ENCODE assay signal across 8 cellular contexts in the genomic region with DNA sequence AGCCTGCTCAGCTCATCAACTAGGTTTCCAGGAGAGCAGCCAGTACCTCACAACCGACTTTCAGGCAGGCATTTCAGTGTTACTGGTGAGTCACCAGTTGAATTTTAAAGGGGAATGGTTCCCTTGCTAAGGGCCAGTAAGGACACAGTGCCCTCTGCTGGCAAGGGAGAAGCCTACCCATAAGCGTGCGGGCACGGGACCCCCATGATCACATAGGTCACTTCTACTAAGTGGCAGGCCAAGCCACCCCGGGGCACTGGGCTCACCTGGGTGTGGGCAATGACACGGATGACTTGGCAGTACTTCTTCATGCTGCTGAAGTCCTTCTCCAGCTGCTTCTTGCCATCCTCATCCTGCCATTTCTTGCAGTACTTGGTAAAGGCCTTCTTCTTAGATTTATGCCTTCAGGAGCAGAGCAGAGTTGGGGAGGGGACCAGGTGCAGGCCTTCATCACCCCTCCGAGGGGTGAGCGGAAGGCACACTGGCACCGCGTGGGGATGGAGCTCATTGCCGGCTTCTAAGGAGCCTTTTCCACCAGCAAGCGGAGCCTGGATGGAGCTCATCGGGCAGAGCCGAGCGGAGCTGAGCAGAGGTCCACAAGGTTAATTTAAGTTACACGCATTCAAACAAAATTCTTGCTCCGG. TPM values are rescaled to one million over a fixed set of nuclear protein-coding genes. Genes with fewer than 3 reads are reported as not detected.
DNase-seq lines count a peak whose midpoint lies in the region; ATAC-seq and TF ChIP-seq lines count a peak whose summit lies in the region.

No MANE protein-coding gene starts in this region.

- no peaks in the 10 kb centered on the region for H3K27me3 Mint-ChIP-seq in activated naive CD8-positive, alpha-beta T cell

- no peaks in the 10 kb centered on the region for H3K9me3 ChIP-seq in upper lobe of left lung

- peak overlapping the region; percentile 19 to 99 (median 70) for H3K27ac ChIP-seq in upper lobe of left lung

- H3K4me1 ChIP-seq in upper lobe of left lung: peaks cover 35 to 54% (median 43%) of the 10 kb centered on the region in 4 donors

- TF ChIP-seq POLR2A in upper lobe of left lung (IDR thresholded peaks at IDR 0.05): no peak

- peaks cover 27% of the 10 kb centered on the region for H3K36me3 Mint-ChIP-seq in activated naive CD8-positive, alpha-beta T cell

- peak; percentile 83 to 93 (median 90) for TF ChIP-seq CTCF in upper lobe of left lung (IDR thresholded peaks at IDR 0.05)

- intact Hi-C loops in Right ventricle myocardium inferior (cut with DNase I) (loop anchor here (2.0 to 5.0 kb wide), 3 partner anchors 146 to 444 kb away; partner anchors contain the start of genes CBX6 and RPS19BP1), posterior cingulate gyrus (cut with DNase I) (loop anchor here (1.0 to 10.0 kb wide), 3 partner anchors 74 to 442 kb away; partner anchors contain the start of genes CBX6 and PDGFB)

- peak; percentile 78 for DNase-seq in DMS 273 (lab: John Stamatoyannopoulos, UW; ENCODE audit: unreplicated experiment)
- peak; percentile 85 to 88 for DNase-seq in Kasumi-1 (lab: John Stamatoyannopoulos, UW)
- DNase-seq in SKM-1 treated with dmso at 0.1 percent for 144 hours (lab: John Stamatoyannopoulos, UW; ENCODE audit: unreplicated experiment): peak; percentile 56
- peak; percentile 82 for DNase-seq in Right ventricle myocardium inferior (ENCODE audit: missing footprints)
- peak; percentile 44 to 94 (median 69) for DNase-seq in posterior cingulate gyrus
- peak in 1 of 2 donors; percentile 81 for DNase-seq in upper lobe of left lung

- H3K27ac Mint-ChIP-seq in activated naive CD8-positive, alpha-beta T cell: peak overlapping the region; percentile 100

- ATAC-seq in Right ventricle myocardium inferior (peak; percentile 40), upper lobe of left lung (ENCODE audit: low FRiP score in 2 of 2) (peak; percentile 53 to 68), HG02642 (IDR thresholded peaks at IDR 0.05; ENCODE audit: poor library complexity, unreplicated experiment) (no peak)

- peaks cover 40% of the 10 kb centered on the region for H3K4me1 Mint-ChIP-seq in activated naive CD8-positive, alpha-beta T cell (ENCODE audit: low read depth)

- peak overlapping the region; percentile 97 for H3K4me3 Mint-ChIP-seq in activated naive CD8-positive, alpha-beta T cell

- H3K36me3 ChIP-seq in upper lobe of left lung: peaks cover 51 to 66% (median 63%) of the 10 kb centered on the region in 4 donors

- TF ChIP-seq EP300 in upper lobe of left lung (IDR thresholded peaks at IDR 0.05): no peak

- H3K4me3 ChIP-seq in upper lobe of left lung: peak overlapping the region in 2 of 4 donors; percentile 13 to 92

- H3K27me3 ChIP-seq in upper lobe of left lung: no peaks in the 10 kb centered on the region

- WGBS in upper lobe of left lung, 2 donors: 30 to 47% methylated on average over 9 to 17 of the region's 17 CpGs

- H3K9me3 Mint-ChIP-seq in activated naive CD8-positive, alpha-beta T cell (ENCODE audit: low read depth): no peaks in the 10 kb centered on the region

RNA-seq across cellular contexts. Expression of gene RPL3, which starts 2.9 kb away (rescaled TPM):
- total RNA-seq in Right ventricle myocardium inferior (355 TPM), upper lobe of left lung (1,000 to 10,000 TPM; 1,194 to 1,833 (median 1,624) TPM)

RNA-seq across cellular contexts. Expression of gene SYNGR1, which starts 33.2 kb away (rescaled TPM):
- total RNA-seq in Right ventricle myocardium inferior (40.5 TPM), upper lobe of left lung (10 to 100 TPM in 1 of 6 donors, 1 to 10 TPM in 5; 2.0 to 14.6 (median 5.3) TPM)
